Comparison of ENCODE assay signal across 10 cellular contexts in the genomic region with DNA sequence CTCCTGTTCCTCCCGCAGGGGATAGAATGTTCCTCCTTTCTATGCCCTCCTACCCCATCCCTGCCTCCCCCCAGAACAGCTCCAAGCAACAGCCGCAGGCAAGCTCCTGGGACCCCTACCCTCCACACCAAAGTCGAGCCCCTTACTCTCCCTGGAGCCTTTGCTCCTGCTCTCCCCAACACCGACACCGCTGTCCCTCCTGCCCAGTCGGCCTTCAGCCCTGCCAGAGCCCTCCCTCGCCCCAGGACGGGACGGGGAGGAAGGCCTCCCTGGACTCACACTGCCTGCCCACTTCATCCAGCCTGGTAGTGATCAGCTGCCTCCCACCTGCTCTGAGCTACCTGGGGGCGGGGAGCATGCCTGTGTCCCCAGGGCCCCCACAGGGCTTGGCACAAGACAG. TPM values are rescaled to one million over a fixed set of nuclear protein-coding genes. Genes with fewer than 3 reads are reported as not detected.
DNase-seq lines count a peak whose midpoint lies in the region; FAIRE-seq and TF ChIP-seq lines count a peak whose summit lies in the region.
"Not testable (repeated sequence)": the region's sequence is repeated elsewhere in the genome, so short reads cannot be mapped to it uniquely, and the experiment has no call there.
"Had no signal": no experiment of that assay in that cellular context is flagged by ENCODE, and none has a peak within 500 bp of the region (broad histone marks: within the 10 kb centered on the region; RNA-seq: fewer than 3 reads in every experiment).

No MANE protein-coding gene starts in this region.

- not testable (repeated sequence) for H3K9me2 ChIP-seq in SK-N-SH

- H3K36me3 Mint-ChIP-seq in neural progenitor cell, result not testable (repeated sequence)

- H3K9ac ChIP-seq in SK-N-SH, neural progenitor cell: not testable (repeated sequence)

- peak overlapping the region in 1 of 2 experiments; percentile 80; a peak in 2 of 4 replicates for H3K27ac ChIP-seq in SK-N-SH (ENCODE audit: low read depth in 2 of 2, low read length in 1 of 2)
- H3K27ac ChIP-seq in brain microvascular endothelial cell, neural progenitor cell: not testable (repeated sequence)
- H3K27ac ChIP-seq in small intestine (ENCODE audit: low read depth in 1 of 2, low read length in 1 of 2), result peak overlapping the region in 1 of 2 donors; percentile 36

- in situ Hi-C loops in brain microvascular endothelial cell (cut with HindIII; ENCODE audit: low pct_ligation_motif_present, low sequenced_read_pairs), result not testable (repeated sequence)

- CTCF ChIA-PET in SK-N-SH (lab: Yijun Ruan, JAX), result not testable (repeated sequence)

- POLR2A ChIA-PET in SK-N-SH (lab: Yijun Ruan, JAX), result not testable (repeated sequence)

- not testable (repeated sequence) for H3K9me3 Mint-ChIP-seq in neural progenitor cell

- H3K27me3 Mint-ChIP-seq in neural progenitor cell (ENCODE audit: insufficient read depth, low read depth), result not testable (repeated sequence)

- not testable (repeated sequence) for H3K9me3 ChIP-seq in SK-N-SH; neural progenitor cell (ENCODE audit: low read depth); small intestine (ENCODE audit: control insufficient read depth, low read depth)

- not testable (repeated sequence) for H3K4me3 Mint-ChIP-seq in neural progenitor cell

- not testable (repeated sequence) for H3K4me1 ChIP-seq in SK-N-SH (ENCODE audit: control insufficient read depth in 1 of 2, insufficient read depth in 2 of 2, low read depth in 1 of 2, low read length in 1 of 2); neural progenitor cell; small intestine (ENCODE audit: control insufficient read depth in 2 of 2, insufficient read depth in 1 of 2, low read depth in 1 of 2, low read length in 1 of 2)

- H3K4me2 ChIP-seq in SK-N-SH (peak overlapping the region; percentile 48; the same call in 1 of the 2 replicates), neural progenitor cell (peak overlapping the region; percentile 52)

- not testable (repeated sequence) for H3K36me3 ChIP-seq in SK-N-SH (replicated peaks in 1 of 2; ENCODE audit: control insufficient read depth in 1 of 2, insufficient read depth in 2 of 2, low read length in 1 of 2); brain microvascular endothelial cell (replicated peaks); neural progenitor cell; small intestine (ENCODE audit: control insufficient read depth in 2 of 2, insufficient read depth in 2 of 2, low read length in 2 of 2)

- not testable (repeated sequence) for H3K79me2 ChIP-seq in SK-N-SH (ENCODE audit: insufficient read depth); neural progenitor cell (ENCODE audit: low read depth)

- H3K4me3 ChIP-seq in GM12865 (ENCODE audit: low read depth, low read length) (peak overlapping the region; percentile 39), SK-N-SH (ENCODE audit: low read depth in 2 of 2, low read length in 1 of 2) (peak overlapping the region in 1 of 2 experiments; percentile 30; a peak in 2 of 4 replicates), foreskin fibroblast (ENCODE audit: low read depth in 1 of 2, low read length in 2 of 2) (peak overlapping the region; percentile 8 to 20)
- not testable (repeated sequence) for H3K4me3 ChIP-seq in brain microvascular endothelial cell (ENCODE audit: low read depth, low read length); neural progenitor cell; small intestine (ENCODE audit: low read depth in 1 of 2, low read length in 2 of 2)

- not testable (repeated sequence) for TF ChIP-seq EP300 in SK-N-SH (IDR thresholded peaks at IDR 0.05; ENCODE audit: borderline replicate concordance in 1 of 2, low read depth in 1 of 2, low read length in 1 of 2)

- FAIRE-seq in small intestine (lab: Jason Lieb, UNC), result not testable (repeated sequence)

- H3K4me1 Mint-ChIP-seq in neural progenitor cell, result not testable (repeated sequence)

- not testable (repeated sequence) for H4K20me1 ChIP-seq in SK-N-SH (ENCODE audit: insufficient read depth); neural progenitor cell (ENCODE audit: low read depth)

- H3F3A ChIP-seq in SK-N-SH (replicated peaks; ENCODE audit: insufficient read depth); neural progenitor cell (ENCODE audit: low read depth): not testable (repeated sequence)

- DNase-seq in A172 (ENCODE audit: low spot score), result peak; percentile 1
- DNase-seq in GM12865 (ENCODE audit: low read depth), result peak; percentile 3
- not testable (repeated sequence) for DNase-seq in SK-N-SH
- peak; percentile 1 for DNase-seq in brain microvascular endothelial cell
- peak in 1 of 2 donors; percentile 28 for DNase-seq in foreskin fibroblast
- DNase-seq in kidney tubule cell (ENCODE audit: low spot score), result peak; percentile 26
- DNase-seq in neural progenitor cell (ENCODE audit: low spot score), result peak; percentile 63
- peak; percentile 0 for DNase-seq in small intestine

- H3K27ac Mint-ChIP-seq in neural progenitor cell, result not testable (repeated sequence)

- not testable (repeated sequence) for H2AFZ ChIP-seq in SK-N-SH (ENCODE audit: low read depth); neural progenitor cell (replicated peaks)

- H3K27me3 ChIP-seq in SK-N-SH (ENCODE audit: insufficient read depth); brain microvascular endothelial cell (replicated peaks); neural progenitor cell; small intestine (ENCODE audit: control insufficient read depth in 2 of 2, insufficient read depth in 2 of 2, low read length in 2 of 2): not testable (repeated sequence)

- not testable (repeated sequence) for TF ChIP-seq CTCF in GM12865 (IDR thresholded peaks at IDR 0.05; ENCODE audit: insufficient read depth, low read depth, low read length, missing control alignments); SK-N-SH (IDR thresholded peaks at IDR 0.05); brain microvascular endothelial cell (IDR thresholded peaks at IDR 0.05; ENCODE audit: low read depth, low read length, missing control alignments); foreskin fibroblast (IDR thresholded peaks at IDR 0.05; ENCODE audit: low read depth, low read length); neural progenitor cell (IDR thresholded peaks at IDR 0.05)

- WGBS in SK-N-SH (ENCODE audit: low lambda C conversion rate), result 41% methylated on average over 8 of the region's 10 CpGs
- 41 to 58% (median 43%) methylated on average over 6 to 7 of the region's 10 CpGs for WGBS in small intestine, 3 donors

- TF ChIP-seq RAD21 in SK-N-SH (IDR thresholded peaks at IDR 0.05; ENCODE audit: low read length), result not testable (repeated sequence)

RNA-seq across cellular contexts. Expression of a gene that starts 4.6 kb away (rescaled TPM):
- 10.8 and 15.8 TPM in 2 replicates for total RNA-seq in A172 (2014; rRNA removed; shearing (Covaris generic))
- polyA plus RNA-seq in SK-N-SH (2012; rRNA removed) (29.2 and 31.7 TPM in 2 replicates), small intestine (10 to 100 TPM; 25.3 to 31.1 (median 29.0) TPM)
- polyA plus RNA-seq in SK-N-SH (2012; cell fraction: cytosol; rRNA removed), result 9.6 and 18.6 TPM in 2 replicates
- polyA plus RNA-seq in SK-N-SH (2012; cell fraction: nucleus; rRNA removed), result 139 and 250 TPM in 2 replicates
- 6.1 and 22.8 TPM in 2 replicates for total RNA-seq in neural progenitor cell (ENCODE audit: low replicate concordance)

RNA-seq across cellular contexts. Expression of a gene that starts 30.7 kb away (rescaled TPM):
- total RNA-seq in A172 (2014; rRNA removed; shearing (Covaris generic)), result 12.8 and 13.9 TPM in 2 replicates
- 16.5 and 20.6 TPM in 2 replicates for polyA plus RNA-seq in SK-N-SH (2012; rRNA removed)
- 2.1 and 6.9 TPM in 2 replicates for polyA plus RNA-seq in SK-N-SH (2012; cell fraction: cytosol; rRNA removed)
- 146 and 159 TPM in 2 replicates for polyA plus RNA-seq in SK-N-SH (2012; cell fraction: nucleus; rRNA removed)
- total RNA-seq in neural progenitor cell (ENCODE audit: low replicate concordance), result 12.7 and 18.8 TPM in 2 replicates
- polyA plus RNA-seq in small intestine, result 10 to 100 TPM; 21.3 to 84.0 (median 76.7) TPM

RNA-seq across cellular contexts. Expression of a gene that starts 38.2 kb away (rescaled TPM):
- total RNA-seq in A172 (2014; rRNA removed; shearing (Covaris generic)), result not detected in 2 replicates
- polyA plus RNA-seq in SK-N-SH (2012; rRNA removed), result not detected in 2 replicates
- polyA plus RNA-seq in SK-N-SH (2012; cell fraction: cytosol; rRNA removed), result not detected in 2 replicates
- polyA plus RNA-seq in SK-N-SH (2012; cell fraction: nucleus; rRNA removed), result not detected in 2 replicates
- total RNA-seq in neural progenitor cell (ENCODE audit: low replicate concordance), result not detected in 2 replicates
- not detected for polyA plus RNA-seq in small intestine
- total RNA-seq: activated naive CD8-positive, alpha-beta T cell treated with anti-CD3 and anti-CD28 coated beads, Interleukin-2, amount 10 ng/mL, durations not matched to agents 7 days and 5 days; suprapubic skin had no signal

RNA-seq across cellular contexts. Expression of a gene that starts 39.5 kb away (rescaled TPM):
- 8.6 and 14.1 TPM in 2 replicates for total RNA-seq in A172 (2014; rRNA removed; shearing (Covaris generic))
- polyA plus RNA-seq in SK-N-SH (2012; rRNA removed) (47.8 and 57.6 TPM in 2 replicates), small intestine (10 to 100 TPM; 32.7 to 63.0 (median 51.0) TPM)
- polyA plus RNA-seq in SK-N-SH (2012; cell fraction: cytosol; rRNA removed), result 22.1 and 25.9 TPM in 2 replicates
- polyA plus RNA-seq in SK-N-SH (2012; cell fraction: nucleus; rRNA removed), result 82.2 and 181 TPM in 2 replicates
- 14.1 and 21.2 TPM in 2 replicates for total RNA-seq in neural progenitor cell (ENCODE audit: low replicate concordance)

RNA-seq across cellular contexts. Expression of a gene that starts 59.5 kb away (rescaled TPM):
- 2.4 and 2.8 TPM in 2 replicates for total RNA-seq in A172 (2014; rRNA removed; shearing (Covaris generic))
- polyA plus RNA-seq in SK-N-SH (2012; rRNA removed), result 3.5 and 4.8 TPM in 2 replicates
- polyA plus RNA-seq in SK-N-SH (2012; cell fraction: cytosol; rRNA removed), result 0.41 and 0.42 TPM in 2 replicates
- polyA plus RNA-seq in SK-N-SH (2012; cell fraction: nucleus; rRNA removed), result 24.8 and 28.3 TPM in 2 replicates
- 1.7 and 2.6 TPM in 2 replicates for total RNA-seq in neural progenitor cell (ENCODE audit: low replicate concordance)
- polyA plus RNA-seq in small intestine, result 1 to 10 TPM; 1.1 to 1.8 (median 1.1) TPM
